1 cellular context compared by ENCODE assay signal in the genomic region with DNA sequence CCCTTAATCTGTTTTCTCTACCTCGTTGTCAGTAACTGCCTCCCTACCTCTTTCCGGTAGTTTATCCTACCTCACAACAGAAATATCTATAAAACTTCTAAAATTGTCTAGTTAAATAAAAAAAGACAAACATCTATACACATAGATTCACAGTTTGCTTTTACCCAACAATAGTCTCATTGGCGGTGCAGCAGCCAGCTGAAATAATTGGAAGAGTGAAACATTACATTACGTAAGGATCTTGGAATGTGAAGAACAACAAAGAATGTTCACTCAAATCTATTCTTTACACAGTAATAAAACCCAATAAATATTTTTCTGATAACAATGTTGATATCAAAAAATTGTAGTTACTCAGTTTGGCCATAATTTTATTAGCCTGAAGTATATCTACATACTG.
TF ChIP-seq lines count a peak whose summit lies in the region.

No MANE protein-coding gene starts in this region.

TF ChIP-seq in endothelial cell of umbilical vein, 7 proteins besides CTCF, POLR2A, EP300 and RAD21:
- TF ChIP-seq JUN (IDR thresholded peaks at IDR 0.05; ENCODE audit: borderline replicate concordance, insufficient read depth, insufficient read length, low read depth) (peak; percentile 45), FOS (IDR thresholded peaks at IDR 0.05; ENCODE audit: borderline replicate concordance, insufficient read depth, low read length) (peak; percentile 35), MYC (IDR thresholded peaks at IDR 0.05; ENCODE audit: low read depth, low read length) (no peak), GATA2 (IDR thresholded peaks at IDR 0.05; ENCODE audit: insufficient read depth, insufficient read length, low read depth, low read length) (no peak)
